Comparison of ENCODE assay signal across 8 cellular contexts in genomic region chr3:138941259-138941885, GRCh38. TPM values are rescaled to one million over a fixed set of nuclear protein-coding genes. Genes with fewer than 3 reads are reported as not detected.
A peak's percentile ranks its signal among the peaks of the same experiment; 100 is the strongest.
DNase-seq lines count a peak whose midpoint lies in the region; ATAC-seq and TF ChIP-seq lines count a peak whose summit lies in the region.

No MANE protein-coding gene starts in this region.

- peaks cover 98% of the 10 kb centered on the region for H3K27me3 ChIP-seq in osteoblast (ENCODE audit: insufficient read depth, low read length)

- peaks cover 45% of the 10 kb centered on the region for H3K4me1 Mint-ChIP-seq in activated naive CD4-positive, alpha-beta T cell treated with anti-CD3 and anti-CD28 coated beads for 36 hours (ENCODE audit: low read depth)

- ATAC-seq in GM21528 (IDR thresholded peaks at IDR 0.05; ENCODE audit: low FRiP score, unreplicated experiment), result no peak

- H3K4me1 ChIP-seq in osteoblast (ENCODE audit: insufficient read depth, low read length), result peaks cover 6% of the 10 kb centered on the region

- H4K20me1 ChIP-seq in osteoblast (ENCODE audit: insufficient read depth, low read length), result no peaks in the 10 kb centered on the region

- peaks cover 87% of the 10 kb centered on the region for H3K27me3 Mint-ChIP-seq in activated naive CD4-positive, alpha-beta T cell treated with anti-CD3 and anti-CD28 coated beads for 36 hours (ENCODE audit: low read depth)

- no peaks in the 10 kb centered on the region for H3K79me2 ChIP-seq in osteoblast (ENCODE audit: insufficient read depth, low read length)

- no peak overlapping the region for H3K27ac Mint-ChIP-seq in activated naive CD4-positive, alpha-beta T cell treated with anti-CD3 and anti-CD28 coated beads for 36 hours

- intact Hi-C loops in activated naive CD4-positive, alpha-beta T cell treated with anti-CD3 and anti-CD28 coated beads for 36 hours (cut with micrococcal nuclease), result loop anchor here (1.0 to 10.0 kb wide), 2 partner anchors 263 to 388 kb away; no protein-coding TSS in a partner anchor

- no peak overlapping the region for H3K4me2 ChIP-seq in osteoblast (ENCODE audit: insufficient read depth, low read length)

- DNase-seq in activated naive CD4-positive, alpha-beta T cell treated with anti-CD3 and anti-CD28 coated beads for 36 hours, result peak; percentile 44
- no peak for DNase-seq in activated naive CD4-positive, alpha-beta T cell treated with Interleukin-2 at 50 U/mL for 16 hours
- DNase-seq in M059J (ENCODE audit: low read depth) (peak; percentile 61), T47D (ENCODE audit: low read depth in 1 of 2, low spot score in 1 of 2) (peak; percentile 81 to 91), osteoblast (ENCODE audit: insufficient read length, low spot score, missing footprints) (peak; percentile 95), NCI-H2107 (lab: John Stamatoyannopoulos, UW) (no peak), NCI-H774 (lab: John Stamatoyannopoulos, UW) (no peak)

- H3K4me3 Mint-ChIP-seq in activated naive CD4-positive, alpha-beta T cell treated with anti-CD3 and anti-CD28 coated beads for 36 hours, result no peak overlapping the region

- TF ChIP-seq CTCF in osteoblast (IDR thresholded peaks at IDR 0.05; ENCODE audit: extremely low read depth, low read depth, low read length), result peak; percentile 62

- no peak overlapping the region for H2AFZ ChIP-seq in osteoblast (ENCODE audit: low read length)

- H3K27ac ChIP-seq in osteoblast (ENCODE audit: low read depth, low read length), result no peak overlapping the region

- no peaks in the 10 kb centered on the region for H3K9me3 ChIP-seq in osteoblast (ENCODE audit: low read depth, low read length)

- H3K9me3 Mint-ChIP-seq in activated naive CD4-positive, alpha-beta T cell treated with anti-CD3 and anti-CD28 coated beads for 36 hours, result no peaks in the 10 kb centered on the region

- no peaks in the 10 kb centered on the region for H3K36me3 Mint-ChIP-seq in activated naive CD4-positive, alpha-beta T cell treated with anti-CD3 and anti-CD28 coated beads for 36 hours (ENCODE audit: low read depth)

- no peak overlapping the region for H3K4me3 ChIP-seq in osteoblast (ENCODE audit: insufficient read depth, low read length)

- no peaks in the 10 kb centered on the region for H3K36me3 ChIP-seq in osteoblast (ENCODE audit: insufficient read depth, low read length)

- CTCF ChIA-PET in activated naive CD4-positive, alpha-beta T cell treated with anti-CD3 and anti-CD28 coated beads for 36 hours (lab: Charles Lee), result interaction anchor here (0.6 to 2.8 kb wide), 6 partner anchors 9 to 444 kb away, joined by 3 to 10 read pairs (median 3); no protein-coding TSS in a partner anchor

- in situ Hi-C loops in T47D (cut with HindIII; ENCODE audit: low pct_unique_long_range_greater_than_20kb, low sequenced_read_pairs), result no loop called here

RNA-seq across cellular contexts. Expression of gene FOXL2, which starts 5.6 kb away (rescaled TPM):
- total RNA-seq in activated naive CD4-positive, alpha-beta T cell treated with anti-CD3 and anti-CD28 coated beads for 36 hours, result not detected
- total RNA-seq in M059J (2014; rRNA removed; shearing (Covaris generic)), result 0.22 and 2.3 TPM in 2 replicates
- total RNA-seq in osteoblast, result under 0.01 and 0.36 TPM in 2 replicates

RNA-seq across cellular contexts. Expression of gene FOXL2NB, which starts 5.6 kb away (rescaled TPM):
- total RNA-seq in activated naive CD4-positive, alpha-beta T cell treated with anti-CD3 and anti-CD28 coated beads for 36 hours, result not detected
- 1.4 and 2.6 TPM in 2 replicates for total RNA-seq in M059J (2014; rRNA removed; shearing (Covaris generic))
- total RNA-seq in osteoblast, result 0.36 TPM in 1 of 2 replicates, not detected in the other

Comparison
In these comparisons a context has a peak if more than half of its experiments do, and no peak if none do; other contexts are left out.
1. DNase-seq: peak in activated naive CD4-positive, alpha-beta T cell treated with anti-CD3 and anti-CD28 coated beads for 36 hours (single experiment), M059J (single experiment), T47D (2 of 2) and osteoblast (single experiment); none in activated naive CD4-positive, alpha-beta T cell treated with Interleukin-2 at 50 U/mL for 16 hours (single experiment), NCI-H2107 (single experiment) and NCI-H774 (single experiment).